ENCODE assay signal across 25 cellular contexts in the genomic region with DNA sequence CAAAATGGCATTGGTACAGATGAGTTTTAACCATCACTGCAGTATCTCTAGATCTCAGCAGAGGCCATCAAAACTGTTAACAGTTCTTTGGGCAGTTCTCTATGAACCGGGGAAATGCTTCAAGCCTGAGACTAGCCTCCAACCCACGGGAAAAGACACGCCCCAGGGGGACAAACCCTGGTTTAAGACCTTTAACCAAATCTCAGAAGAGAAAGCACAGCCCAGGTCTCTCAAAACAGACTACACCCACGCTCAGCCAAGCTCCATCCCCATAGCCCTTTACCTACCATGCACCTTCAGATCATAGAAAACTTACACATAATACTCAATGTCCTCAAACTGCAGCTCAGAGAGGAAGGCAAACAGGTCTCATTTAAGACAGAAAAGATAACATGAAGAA.
"Had no signal": no experiment of that assay in that cellular context is flagged by ENCODE, and none has a peak within 500 bp of the region (broad histone marks: within the 10 kb centered on the region; RNA-seq: fewer than 3 reads in every experiment).

No MANE protein-coding gene starts in this region.

- ATAC-seq: activated CD4-positive, CD25-positive, alpha-beta regulatory T cell treated with anti-CD3 and anti-CD28 coated beads, Interleukin-2, amount 50 U/mL, for 24 hours; activated T-cell treated with anti-CD3 and anti-CD28 coated beads, Interleukin-2, amount 50 U/mL, for 4 hours; gastrocnemius medialis; natural killer cell; stimulated activated naive B cell treated with anti-CD40 and anti-IgM and Interleukin-4, amounts not matched to agents 10 μg/mL and 1 μg/mL and 100 μg/mL, for 72 hours had no signal

- H3K4me2 ChIP-seq: smooth muscle cell had no signal

- H3K9me3 ChIP-seq: breast epithelium, colonic mucosa, esophagus squamous epithelium, gastrocnemius medialis, left ventricle myocardium inferior, sigmoid colon, vagina had no signal

- H3K4me1 ChIP-seq: breast epithelium, colonic mucosa, esophagus squamous epithelium, gastrocnemius medialis, left ventricle myocardium inferior, sigmoid colon, vagina had no signal

- H3K36me3 ChIP-seq: breast epithelium, colonic mucosa, esophagus squamous epithelium, gastrocnemius medialis, left ventricle myocardium inferior, sigmoid colon, vagina had no signal

- DNase-seq: activated CD4-positive, alpha-beta T cell treated with anti-CD3 and anti-CD28 coated beads, Interleukin-2, amount 50 U/mL, for 4 hours; activated CD8-positive, alpha-beta memory T cell treated with anti-CD3 and anti-CD28 coated beads for 24 hours; activated CD8-positive, alpha-beta memory T cell treated with anti-CD3 and anti-CD28 coated beads, Interleukin-2, amount 50 U/mL, for 4 hours; activated naive CD4-positive, alpha-beta T cell treated with anti-CD3 and anti-CD28 coated beads for 36 hours; activated naive CD8-positive, alpha-beta T cell treated with anti-CD3 and anti-CD28 coated beads, Interleukin-2, amount 10 ng/mL, durations not matched to agents 7 days and 5 days; activated T-cell treated with anti-CD3 and anti-CD28 coated beads, Interleukin-2, amount 50 U/mL, for 4 hours; amniotic stem cell; colonic mucosa; dorsolateral prefrontal cortex; esophagus squamous epithelium; gastrocnemius medialis; hypothalamus; left ventricle myocardium inferior; midbrain; natural killer cell; retina; sigmoid colon; stimulated activated CD4-positive, alpha-beta T cell treated with anti-CD3 and anti-CD28 coated beads, Interleukin-15, amount 100 ng/mL, for 24 hours; stimulated activated naive B cell treated with anti-CD40 and anti-IgM and Interleukin-4, amounts not matched to agents 10 μg/mL and 1 μg/mL and 100 μg/mL, for 72 hours; trophoblast cell had no signal

- H3K27me3 ChIP-seq: colonic mucosa, dorsolateral prefrontal cortex, esophagus squamous epithelium, gastrocnemius medialis, sigmoid colon, vagina had no signal

- H3K4me3 ChIP-seq: breast epithelium, colonic mucosa, dorsolateral prefrontal cortex, esophagus squamous epithelium, gastrocnemius medialis, left ventricle myocardium inferior, sigmoid colon, smooth muscle cell, vagina had no signal

- H3K27ac ChIP-seq: breast epithelium, colonic mucosa, dorsolateral prefrontal cortex, esophagus squamous epithelium, gastrocnemius medialis, left ventricle myocardium inferior, sigmoid colon, vagina, VCaP had no signal
